In genomic region chr1:109523706-109524105, GRCh38 we compare ENCODE assay signal across 21 cellular contexts. TPM values are rescaled to one million over a fixed set of nuclear protein-coding genes. Genes with fewer than 3 reads are reported as not detected.
A peak's percentile ranks its signal among the peaks of the same experiment; 100 is the strongest.
DNase-seq lines count a peak whose midpoint lies in the region; ATAC-seq, FAIRE-seq and TF ChIP-seq lines count a peak whose summit lies in the region.
"Had no signal": no experiment of that assay in that cellular context is flagged by ENCODE, and none has a peak within 500 bp of the region (broad histone marks: within the 10 kb centered on the region; RNA-seq: fewer than 3 reads in every experiment).

No MANE protein-coding gene starts in this region.

- dilution Hi-C loops in IMR-90 (cut with HindIII; ENCODE audit: low sequenced_read_pairs, unreplicated experiment) = no loop called here

- H3K79me2 ChIP-seq in K562 (ENCODE audit: control insufficient read depth, insufficient read depth, low read length) = no peaks in the 10 kb centered on the region

- no peaks in the 10 kb centered on the region for H3K27me3 Mint-ChIP-seq in activated CD4-positive, alpha-beta memory T cell treated with anti-CD3 and anti-CD28 coated beads for 36 hours

- H3K4me1 Mint-ChIP-seq in activated CD4-positive, alpha-beta memory T cell treated with anti-CD3 and anti-CD28 coated beads for 36 hours (ENCODE audit: low read depth) = no peaks in the 10 kb centered on the region

- TF ChIP-seq POLR2A in IMR-90 (IDR thresholded peaks at IDR 0.05; ENCODE audit: low read depth, low read length) = no peak
- TF ChIP-seq POLR2A in K562 (conservative IDR thresholded peaks at IDR 0.05) = no peak

- in situ Hi-C loops in IMR-90 (cut with MboI; ENCODE audit: low sequenced_read_pairs) (no loop called here), K562 (cut with MboI) (no loop called here)

- no peak overlapping the region for H3K18ac ChIP-seq in IMR-90 (ENCODE audit: low read depth, low read length)

- no peak overlapping the region for H3K4me2 ChIP-seq in IMR-90 (ENCODE audit: low read depth, low read length)
- no peak overlapping the region for H3K4me2 ChIP-seq in K562 (ENCODE audit: insufficient read depth, low read length)
- H3K4me2 ChIP-seq: BLaER1, GM23338, KMS-11 had no signal

- H3K56ac ChIP-seq in IMR-90 (ENCODE audit: extremely low read depth, insufficient read depth, low read length) = no peak overlapping the region

- BruUV-seq in IMR-90 (replicated peaks; lab: Mats Ljungman, UMichigan) = no TSS peak
- BruUV-seq in K562 (replicated peaks; lab: Mats Ljungman, UMichigan) = no TSS peak

- no peak overlapping the region for H4K5ac ChIP-seq in IMR-90 (ENCODE audit: low read depth, low read length)

- no peak overlapping the region for H4K91ac ChIP-seq in IMR-90 (ENCODE audit: insufficient read depth, low read depth, low read length)

- no peak overlapping the region for H3K23ac ChIP-seq in IMR-90 (ENCODE audit: low read depth, low read length)

- TF ChIP-seq RAD21 in IMR-90 (IDR thresholded peaks at IDR 0.05; ENCODE audit: low read length) (no peak), K562 (CRISPR knock-in tag; conservative IDR thresholded peaks at IDR 0.05 in 1 of 2, IDR thresholded peaks at IDR 0.05 in 1 of 2) (no peak)

- no peak overlapping the region for H3K9ac ChIP-seq in IMR-90 (ENCODE audit: low read depth, low read length)
- H3K9ac ChIP-seq in K562 (ENCODE audit: insufficient read depth in 1 of 2, low read depth in 2 of 2, low read length in 2 of 2) = no peak overlapping the region
- H3K9ac ChIP-seq: BLaER1, KMS-11 had no signal

- H4K20me1 ChIP-seq in IMR-90 (ENCODE audit: insufficient read depth, low read length) (no peaks in the 10 kb centered on the region), K562 (replicated peaks; ENCODE audit: control insufficient read depth, insufficient read depth, low read length) (no peaks in the 10 kb centered on the region)
- H4K20me1 ChIP-seq: BLaER1 had no signal

- H2BK5ac ChIP-seq in IMR-90 (ENCODE audit: low read depth, low read length, poor library complexity, severe bottlenecking) = no peak overlapping the region

- CTCF ChIA-PET in IMR-90 (lab: Yijun Ruan, JAX) (interaction anchor here (1.0 kb wide), 1 partner anchor 30 kb away, joined by 4 read pairs; the partner anchor contains the start of gene CYB561D1), K562 (lab: Yijun Ruan, JAX; ENCODE audit: low intra/inter-chr PET ratio) (no interaction called here)
- CTCF ChIA-PET in activated CD4-positive, alpha-beta memory T cell treated with anti-CD3 and anti-CD28 coated beads for 36 hours (lab: Charles Lee) = interaction anchor here (2.0 to 21.1 kb wide), 2 partner anchors 8 to 27 kb away, joined by 11 to 1096 read pairs; partner anchors contain the start of genes AMIGO1, ATXN7L2 and CYB561D1

- no peak overlapping the region for H3K27ac Mint-ChIP-seq in activated CD4-positive, alpha-beta memory T cell treated with anti-CD3 and anti-CD28 coated beads for 36 hours
- H3K27ac Mint-ChIP-seq: GM23338 had no signal

- no peak for ATAC-seq in IMR-90 (ENCODE audit: low read depth)
- no peak for ATAC-seq in K562
- ATAC-seq: GM23338 had no signal

- H2AK5ac ChIP-seq in IMR-90 (ENCODE audit: low read depth, low read length) = no peak overlapping the region

- no peak for TF ChIP-seq EP300 in K562 (IDR thresholded peaks at IDR 0.05; ENCODE audit: low read length)

- FAIRE-seq in K562 (lab: Jason Lieb, UNC) = no peak
- FAIRE-seq: GM12891 had no signal

- POLR2A ChIA-PET in IMR-90 (lab: Charles Lee; ENCODE audit: unreplicated experiment) (no interaction called here), K562 (lab: Yijun Ruan, JAX) (interaction anchor here (1.2 kb wide), 1 partner anchor 33 kb away, joined by 3 read pairs; no protein-coding TSS in a partner anchor)
- POLR2A ChIA-PET in activated CD4-positive, alpha-beta memory T cell treated with anti-CD3 and anti-CD28 coated beads for 36 hours (lab: Charles Lee) = no interaction called here

- no peak overlapping the region for H3K4ac ChIP-seq in IMR-90 (ENCODE audit: low read depth, low read length)

- TF ChIP-seq CTCF in IMR-90 (conservative IDR thresholded peaks at IDR 0.05; ENCODE audit: low read depth, low read length) = no peak
- no peak for TF ChIP-seq CTCF in K562 (IDR thresholded peaks at IDR 0.05 in 2 of 3, conservative IDR thresholded peaks at IDR 0.05 in 1 of 3; ENCODE audit: insufficient read depth in 2 of 3, low read depth in 1 of 3, low read length in 3 of 3)

- H3K36me3 Mint-ChIP-seq in activated CD4-positive, alpha-beta memory T cell treated with anti-CD3 and anti-CD28 coated beads for 36 hours = no peaks in the 10 kb centered on the region
- H3K36me3 Mint-ChIP-seq: CD4-positive, alpha-beta memory T cell had no signal

- H3K9me3 ChIP-seq in IMR-90 (ENCODE audit: control insufficient read depth, insufficient read depth, low read length) = no peaks in the 10 kb centered on the region
- H3K9me3 ChIP-seq in K562 (replicated peaks; ENCODE audit: control insufficient read depth, insufficient read depth, low read depth, low read length) = no peaks in the 10 kb centered on the region
- H3K9me3 ChIP-seq: BLaER1, Caco-2 had no signal

- H3K27ac ChIP-seq in IMR-90 (ENCODE audit: insufficient read depth, low read length) (no peak overlapping the region), K562 (ENCODE audit: extremely low read depth, low read depth, low read length) (no peak overlapping the region)
- H3K27ac ChIP-seq: BLaER1, KMS-11 had no signal

- H3K9me1 ChIP-seq in IMR-90 (ENCODE audit: insufficient read depth, low read length) (no peaks in the 10 kb centered on the region; the same call in 1 of the 2 replicates), K562 (ENCODE audit: control insufficient read depth, insufficient read depth, low read length) (no peaks in the 10 kb centered on the region)

- H3K14ac ChIP-seq in IMR-90 (replicated peaks; ENCODE audit: low read depth, low read length) = no peak overlapping the region

- H3K4me3 Mint-ChIP-seq in activated CD4-positive, alpha-beta memory T cell treated with anti-CD3 and anti-CD28 coated beads for 36 hours = no peak overlapping the region
- H3K4me3 Mint-ChIP-seq: CD4-positive, alpha-beta memory T cell; GM23338 had no signal

- no peak overlapping the region for H2AK9ac ChIP-seq in IMR-90 (replicated peaks; ENCODE audit: low read depth, low read length, poor library complexity)

- H3K4me3 ChIP-seq in IMR-90 (ENCODE audit: insufficient read depth, low read depth, low read length) (no peak overlapping the region), K562 (no peak overlapping the region)
- H3K4me3 ChIP-seq: BLaER1, GM23338 had no signal

- H3K4me1 ChIP-seq in IMR-90 (ENCODE audit: control insufficient read depth, insufficient read depth, low read length) = no peaks in the 10 kb centered on the region
- no peaks in the 10 kb centered on the region; a peak in 1 of 5 replicates for H3K4me1 ChIP-seq in K562 (replicated peaks in 1 of 2; ENCODE audit: control insufficient read depth in 2 of 2, insufficient read depth in 2 of 2, low read length in 2 of 2)
- H3K4me1 ChIP-seq: Caco-2 had no signal

- H3K79me1 ChIP-seq in IMR-90 (ENCODE audit: low read depth in 1 of 2, low read length in 2 of 2) = no peaks in the 10 kb centered on the region

- intact Hi-C loops in IMR-90 (cut with micrococcal nuclease) = no loop called here
- intact Hi-C loops in K562 (cut with micrococcal nuclease) = no loop called here
- intact Hi-C loops in activated CD4-positive, alpha-beta memory T cell treated with anti-CD3 and anti-CD28 coated beads for 36 hours (cut with micrococcal nuclease) = no loop called here

- H3K9me3 Mint-ChIP-seq in activated CD4-positive, alpha-beta memory T cell treated with anti-CD3 and anti-CD28 coated beads for 36 hours = no peaks in the 10 kb centered on the region
- H3K9me3 Mint-ChIP-seq: GM23338 had no signal

- no peak overlapping the region for H2AFZ ChIP-seq in IMR-90 (replicated peaks; ENCODE audit: low read length, poor library complexity)
- H2AFZ ChIP-seq in K562 (ENCODE audit: low read depth, low read length) = no peak overlapping the region
- H2AFZ ChIP-seq: GM23338 had no signal

- no CpG with 5 or more reads among the region's 2 CpGs for WGBS in IMR-90 (ENCODE audit: extremely low coverage in 2 of 2, insufficient read length in 1 of 2), 2 experiments
- 4% methylated on average over 2 of the region's 2 CpGs for whole genome bisulfite sequencing in K562 (ENCODE audit: insufficient coverage, low coverage, missing lambda C conversion rate)

- DNase-seq in IMR-90 (peak; percentile 18), RPMI7951 (ENCODE audit: low read depth) (peak; percentile 82), K562 (ENCODE audit: extremely low read depth in 1 of 4, low spot score in 3 of 4) (no peak), myocyte (ENCODE audit: low read depth) (peak; percentile 87), NCI-H128 (lab: John Stamatoyannopoulos, UW; ENCODE audit: unreplicated experiment) (no peak), NCI-H1417 treated with DMSO at 0.1 percent for 48 hours (lab: John Stamatoyannopoulos, UW) (no peak)
- DNase-seq in activated CD4-positive, alpha-beta memory T cell treated with anti-CD3 and anti-CD28 coated beads for 36 hours = no peak
- DNase-seq: Caco-2; CD4-positive, alpha-beta memory T cell; DMS 273 treated with DMSO at 0.1 percent for 48 hours; DMS79 treated with DMSO at 0.1 percent for 48 hours; HCEC 1CT; NCI-H1436; NCI-H1930; SIG-M5 had no signal

- H2BK20ac ChIP-seq in IMR-90 (ENCODE audit: low read depth, low read length) = no peak overlapping the region

- peaks cover 38% of the 10 kb centered on the region for H3K27me3 ChIP-seq in IMR-90 (ENCODE audit: control insufficient read depth, insufficient read depth, low read length)
- peaks cover 44 to 54% of the 10 kb centered on the region in 2 experiments for H3K27me3 ChIP-seq in K562 (ENCODE audit: control insufficient read depth in 2 of 2, insufficient read depth in 2 of 2, low read length in 2 of 2)
- H3K27me3 ChIP-seq: BLaER1 had no signal

- H3K36me3 ChIP-seq in IMR-90 (ENCODE audit: control insufficient read depth, insufficient read depth, low read length) = no peaks in the 10 kb centered on the region
- no peaks in the 10 kb centered on the region for H3K36me3 ChIP-seq in K562 (ENCODE audit: control insufficient read depth, insufficient read depth, low read length)
- H3K36me3 ChIP-seq: BLaER1 had no signal

- no peak overlapping the region for H2BK120ac ChIP-seq in IMR-90 (ENCODE audit: low read depth, low read length)

- H2BK15ac ChIP-seq in IMR-90 (ENCODE audit: low read depth, low read length) = no peak overlapping the region

- H4K8ac ChIP-seq in IMR-90 (ENCODE audit: low read depth in 2 of 2, low read length in 2 of 2) = no peak overlapping the region

RNA-seq across cellular contexts. Expression of gene AMIGO1, which starts 14.2 kb away (rescaled TPM):
- total RNA-seq in IMR-90 (2012; rRNA removed) (1.4 and 1.6 TPM in 2 replicates), K562 (2014; rRNA removed) (0.78 and 1.00 TPM in 2 replicates), K562 (2014; rRNA removed; fragmentation: Illumina TruSeq; extraction: Trizol) (0.67 and 0.69 TPM in 2 replicates), K562 (2015; rRNA removed; fragmentation: Illumina TruSeq; extraction: Trizol) (0.53 and 0.54 TPM in 2 replicates), K562 (2021) (0.72 and 1.0 TPM in 2 replicates), myocyte (0.37 and 0.42 TPM in 2 replicates)
- polyA plus RNA-seq in IMR-90 (2012; rRNA removed) (1.5 TPM in 2 replicates), K562 (2011; rRNA removed) (0.33 and 0.46 TPM in 2 replicates), K562 (2014; fragmentation: Illumina TruSeq; extraction: Trizol) (0.76 and 0.83 TPM in 2 replicates), K562 (2014; fragmentation: Nextera tagmentation; extraction: Ambion mirVana) (under 1 TPM; 0.24 to 0.31 TPM), K562 (2014; rRNA removed) (0.45 and 0.71 TPM in 2 replicates)
- 0.81 and 1.1 TPM in 2 replicates for polyA plus RNA-seq in IMR-90 (2012; cell fraction: cytosol; rRNA removed)
- 0.55 and 0.70 TPM in 2 replicates for polyA plus RNA-seq in IMR-90 (2012; cell fraction: nucleus; rRNA removed; ENCODE audit: low replicate concordance)
- total RNA-seq in RPMI7951 (2014; rRNA removed; shearing (Covaris generic)) = 2.5 and 3.4 TPM in 2 replicates
- total RNA-seq in K562 (2011; cell fraction: chromatin; rRNA removed; ENCODE audit: low replicate concordance) = 0.69 and 0.83 TPM in 2 replicates
- total RNA-seq in K562 (2011; cell fraction: nucleolus; rRNA removed) = 0.39 and 0.83 TPM in 2 replicates
- 1.0 and 1.2 TPM in 2 replicates for total RNA-seq in K562 (2011; cell fraction: nucleoplasm; rRNA removed)
- polyA plus RNA-seq in K562 (2011; cell fraction: cytosol; rRNA removed) = 0.50 and 0.70 TPM in 2 replicates
- 0.46 and 0.54 TPM in 2 replicates for polyA plus RNA-seq in K562 (2011; cell fraction: nucleus; rRNA removed)
- polyA plus RNA-seq in K562 (2012) = 0.68 and 0.84 TPM in 2 replicates
- polyA minus RNA-seq in K562 (2011; rRNA and poly(A)+ RNA removed) = 0.39 and 0.56 TPM in 2 replicates
- polyA minus RNA-seq in K562 (2011; cell fraction: cytosol; rRNA and poly(A)+ RNA removed) = 0.36 and 0.48 TPM in 2 replicates
- polyA minus RNA-seq in K562 (2011; cell fraction: nucleus; rRNA and poly(A)+ RNA removed) = 0.27 and 0.67 TPM in 2 replicates
- 0.73 TPM for polyA plus RNA-seq in myocyte (2012)
- total RNA-seq in activated CD4-positive, alpha-beta memory T cell treated with anti-CD3 and anti-CD28 coated beads for 36 hours = 1 to 10 TPM; 1.8 to 2.2 TPM

RNA-seq across cellular contexts. Expression of gene GPR61, which starts 16.0 kb away (rescaled TPM):
- total RNA-seq in IMR-90 (2012; rRNA removed) = under 0.01 TPM in 1 of 2 replicates, not detected in the other
- not detected in 2 replicates for polyA plus RNA-seq in IMR-90 (2012; rRNA removed)
- polyA plus RNA-seq in IMR-90 (2012; cell fraction: cytosol; rRNA removed) = not detected in 2 replicates
- 0.09 TPM in 1 of 2 replicates, not detected in the other for polyA plus RNA-seq in IMR-90 (2012; cell fraction: nucleus; rRNA removed; ENCODE audit: low replicate concordance)
- under 0.01 and 0.20 TPM in 2 replicates for total RNA-seq in RPMI7951 (2014; rRNA removed; shearing (Covaris generic))
- not detected in 2 replicates for total RNA-seq in K562 (2011; cell fraction: chromatin; rRNA removed; ENCODE audit: low replicate concordance)
- under 0.01 TPM in 1 of 2 replicates, not detected in the other for total RNA-seq in K562 (2011; cell fraction: nucleolus; rRNA removed)
- total RNA-seq in K562 (2011; cell fraction: nucleoplasm; rRNA removed) = 0.29 TPM in 1 of 2 replicates, not detected in the other
- not detected in 2 replicates for total RNA-seq in K562 (2014; rRNA removed)
- 0.04 TPM in 1 of 2 replicates, not detected in the other for total RNA-seq in K562 (2014; rRNA removed; fragmentation: Illumina TruSeq; extraction: Trizol)
- total RNA-seq in K562 (2015; rRNA removed; fragmentation: Illumina TruSeq; extraction: Trizol) = 0.15 TPM in 1 of 2 replicates, not detected in the other
- total RNA-seq in K562 (2021) = not detected in 2 replicates
- polyA plus RNA-seq in K562 (2011; rRNA removed) = 0.15 TPM in 1 of 2 replicates, not detected in the other
- 0.01 TPM in 1 of 2 replicates, not detected in the other for polyA plus RNA-seq in K562 (2011; cell fraction: cytosol; rRNA removed)
- not detected in 2 replicates for polyA plus RNA-seq in K562 (2011; cell fraction: nucleus; rRNA removed)
- polyA plus RNA-seq in K562 (2012) = 0.90 and 1.3 TPM in 2 replicates
- not detected in 2 replicates for polyA plus RNA-seq in K562 (2014; fragmentation: Illumina TruSeq; extraction: Trizol)
- polyA plus RNA-seq in K562 (2014; fragmentation: Nextera tagmentation; extraction: Ambion mirVana) = 1 to 10 TPM in 1 of 2 experiments, under 1 TPM in 1; 0.65 to 1.1 TPM
- polyA plus RNA-seq in K562 (2014; rRNA removed) = 0.25 TPM in 1 of 2 replicates, not detected in the other
- 0.28 and 0.54 TPM in 2 replicates for polyA minus RNA-seq in K562 (2011; rRNA and poly(A)+ RNA removed)
- polyA minus RNA-seq in K562 (2011; cell fraction: cytosol; rRNA and poly(A)+ RNA removed) = not detected in 2 replicates
- polyA minus RNA-seq in K562 (2011; cell fraction: nucleus; rRNA and poly(A)+ RNA removed) = 0.89 TPM in 1 of 2 replicates, not detected in the other
- total RNA-seq in myocyte = 0.13 and 0.21 TPM in 2 replicates
- 0.39 TPM for polyA plus RNA-seq in myocyte (2012)
- total RNA-seq in activated CD4-positive, alpha-beta memory T cell treated with anti-CD3 and anti-CD28 coated beads for 36 hours = under 1 TPM in 1 of 2 experiments, not detected in 1; 0.15 TPM
- total RNA-seq: Caco-2, GM23338, HT1080, M059J had no signal

RNA-seq across cellular contexts. Expression of gene GNAI3, which starts 24.7 kb away (rescaled TPM):
- total RNA-seq in IMR-90 (2012; rRNA removed) = 14.9 and 25.0 TPM in 2 replicates
- 4.8 and 5.9 TPM in 2 replicates for polyA plus RNA-seq in IMR-90 (2012; rRNA removed)
- 0.90 and 0.98 TPM in 2 replicates for polyA plus RNA-seq in IMR-90 (2012; cell fraction: cytosol; rRNA removed)
- 0.58 and 3.0 TPM in 2 replicates for polyA plus RNA-seq in IMR-90 (2012; cell fraction: nucleus; rRNA removed; ENCODE audit: low replicate concordance)
- 17.3 and 20.2 TPM in 2 replicates for total RNA-seq in RPMI7951 (2014; rRNA removed; shearing (Covaris generic))
- total RNA-seq in K562 (2011; cell fraction: chromatin; rRNA removed; ENCODE audit: low replicate concordance) = 4.4 and 10.9 TPM in 2 replicates
- 3.5 and 3.9 TPM in 2 replicates for total RNA-seq in K562 (2011; cell fraction: nucleolus; rRNA removed)
- 8.6 and 16.3 TPM in 2 replicates for total RNA-seq in K562 (2011; cell fraction: nucleoplasm; rRNA removed)
- total RNA-seq in K562 (2014; rRNA removed) = 7.1 and 7.9 TPM in 2 replicates
- total RNA-seq in K562 (2014; rRNA removed; fragmentation: Illumina TruSeq; extraction: Trizol) = 12.9 and 14.3 TPM in 2 replicates
- total RNA-seq in K562 (2015; rRNA removed; fragmentation: Illumina TruSeq; extraction: Trizol) = 11.0 and 11.9 TPM in 2 replicates
- total RNA-seq in K562 (2021) = 9.1 TPM in 2 replicates
- 8.8 and 13.2 TPM in 2 replicates for polyA plus RNA-seq in K562 (2011; rRNA removed)
- 2.1 and 5.2 TPM in 2 replicates for polyA plus RNA-seq in K562 (2011; cell fraction: cytosol; rRNA removed)
- 1.5 and 2.5 TPM in 2 replicates for polyA plus RNA-seq in K562 (2011; cell fraction: nucleus; rRNA removed)
- polyA plus RNA-seq in K562 (2012) = 7.9 and 9.5 TPM in 2 replicates
- 8.5 and 8.9 TPM in 2 replicates for polyA plus RNA-seq in K562 (2014; fragmentation: Illumina TruSeq; extraction: Trizol)
- polyA plus RNA-seq in K562 (2014; fragmentation: Nextera tagmentation; extraction: Ambion mirVana) = 1 to 10 TPM; 6.9 to 8.0 TPM
- polyA plus RNA-seq in K562 (2014; rRNA removed) = 6.3 and 6.8 TPM in 2 replicates
- polyA minus RNA-seq in K562 (2011; rRNA and poly(A)+ RNA removed) = 23.7 and 24.6 TPM in 2 replicates
- 5.8 and 6.5 TPM in 2 replicates for polyA minus RNA-seq in K562 (2011; cell fraction: cytosol; rRNA and poly(A)+ RNA removed)
- polyA minus RNA-seq in K562 (2011; cell fraction: nucleus; rRNA and poly(A)+ RNA removed) = 5.3 and 10.7 TPM in 2 replicates
- 6.0 and 6.6 TPM in 2 replicates for total RNA-seq in myocyte
- polyA plus RNA-seq in myocyte (2012) = 3.8 TPM
- 1 to 10 TPM; 9.2 to 9.9 TPM for total RNA-seq in activated CD4-positive, alpha-beta memory T cell treated with anti-CD3 and anti-CD28 coated beads for 36 hours

RNA-seq across cellular contexts. Expression of gene CYB561D1, which starts 29.8 kb away (rescaled TPM):
- 3.6 and 5.7 TPM in 2 replicates for total RNA-seq in IMR-90 (2012; rRNA removed)
- polyA plus RNA-seq in IMR-90 (2012; rRNA removed) = 5.6 and 8.1 TPM in 2 replicates
- 2.6 and 4.6 TPM in 2 replicates for polyA plus RNA-seq in IMR-90 (2012; cell fraction: cytosol; rRNA removed)
- 9.2 and 15.0 TPM in 2 replicates for polyA plus RNA-seq in IMR-90 (2012; cell fraction: nucleus; rRNA removed; ENCODE audit: low replicate concordance)
- total RNA-seq in RPMI7951 (2014; rRNA removed; shearing (Covaris generic)) = 4.0 and 4.8 TPM in 2 replicates
- 10.5 and 21.1 TPM in 2 replicates for total RNA-seq in K562 (2011; cell fraction: chromatin; rRNA removed; ENCODE audit: low replicate concordance)
- 13.8 and 15.2 TPM in 2 replicates for total RNA-seq in K562 (2011; cell fraction: nucleolus; rRNA removed)
- 15.0 and 15.6 TPM in 2 replicates for total RNA-seq in K562 (2011; cell fraction: nucleoplasm; rRNA removed)
- total RNA-seq in K562 (2014; rRNA removed) = 1.8 and 2.6 TPM in 2 replicates
- 2.6 and 3.2 TPM in 2 replicates for total RNA-seq in K562 (2014; rRNA removed; fragmentation: Illumina TruSeq; extraction: Trizol)
- total RNA-seq in K562 (2015; rRNA removed; fragmentation: Illumina TruSeq; extraction: Trizol) = 3.1 and 3.5 TPM in 2 replicates
- total RNA-seq in K562 (2021) = 5.9 and 7.2 TPM in 2 replicates
- 6.8 and 8.7 TPM in 2 replicates for polyA plus RNA-seq in K562 (2011; rRNA removed)
- 9.0 and 11.4 TPM in 2 replicates for polyA plus RNA-seq in K562 (2011; cell fraction: cytosol; rRNA removed)
- polyA plus RNA-seq in K562 (2011; cell fraction: nucleus; rRNA removed) = 13.7 and 16.3 TPM in 2 replicates
- polyA plus RNA-seq in K562 (2012) = 5.5 and 9.8 TPM in 2 replicates
- 4.0 and 4.6 TPM in 2 replicates for polyA plus RNA-seq in K562 (2014; fragmentation: Illumina TruSeq; extraction: Trizol)
- under 1 TPM; 0.71 to 0.72 TPM for polyA plus RNA-seq in K562 (2014; fragmentation: Nextera tagmentation; extraction: Ambion mirVana)
- 4.9 and 5.5 TPM in 2 replicates for polyA plus RNA-seq in K562 (2014; rRNA removed)
- polyA minus RNA-seq in K562 (2011; rRNA and poly(A)+ RNA removed) = 3.8 and 4.1 TPM in 2 replicates
- polyA minus RNA-seq in K562 (2011; cell fraction: cytosol; rRNA and poly(A)+ RNA removed) = 2.4 and 2.7 TPM in 2 replicates
- 5.5 and 8.4 TPM in 2 replicates for polyA minus RNA-seq in K562 (2011; cell fraction: nucleus; rRNA and poly(A)+ RNA removed)
- 3.9 and 6.1 TPM in 2 replicates for total RNA-seq in myocyte
- 10.5 TPM for polyA plus RNA-seq in myocyte (2012)
- total RNA-seq in activated CD4-positive, alpha-beta memory T cell treated with anti-CD3 and anti-CD28 coated beads for 36 hours = 1 to 10 TPM; 6.6 to 8.7 TPM

RNA-seq across cellular contexts. Expression of gene ATXN7L2, which starts 40.0 kb away (rescaled TPM):
- total RNA-seq in IMR-90 (2012; rRNA removed) (1.3 and 1.7 TPM in 2 replicates), K562 (2014; rRNA removed) (6.3 and 10.4 TPM in 2 replicates), K562 (2014; rRNA removed; fragmentation: Illumina TruSeq; extraction: Trizol) (1.9 and 2.3 TPM in 2 replicates), K562 (2015; rRNA removed; fragmentation: Illumina TruSeq; extraction: Trizol) (4.4 and 5.8 TPM in 2 replicates), K562 (2021) (9.4 and 10.0 TPM in 2 replicates), myocyte (6.1 and 6.7 TPM in 2 replicates)
- polyA plus RNA-seq in IMR-90 (2012; rRNA removed) (4.8 and 6.4 TPM in 2 replicates), K562 (2011; rRNA removed) (3.1 and 5.9 TPM in 2 replicates), K562 (2014; fragmentation: Illumina TruSeq; extraction: Trizol) (7.1 and 8.5 TPM in 2 replicates), K562 (2014; fragmentation: Nextera tagmentation; extraction: Ambion mirVana) (under 1 TPM; 0.21 to 0.56 TPM), K562 (2014; rRNA removed) (10.4 and 11.1 TPM in 2 replicates)
- 2.5 and 3.5 TPM in 2 replicates for polyA plus RNA-seq in IMR-90 (2012; cell fraction: cytosol; rRNA removed)
- 11.5 and 22.5 TPM in 2 replicates for polyA plus RNA-seq in IMR-90 (2012; cell fraction: nucleus; rRNA removed; ENCODE audit: low replicate concordance)
- total RNA-seq in RPMI7951 (2014; rRNA removed; shearing (Covaris generic)) = 2.2 and 3.0 TPM in 2 replicates
- total RNA-seq in K562 (2011; cell fraction: chromatin; rRNA removed; ENCODE audit: low replicate concordance) = 13.4 and 39.5 TPM in 2 replicates
- 28.8 and 32.7 TPM in 2 replicates for total RNA-seq in K562 (2011; cell fraction: nucleolus; rRNA removed)
- total RNA-seq in K562 (2011; cell fraction: nucleoplasm; rRNA removed) = 14.5 and 23.4 TPM in 2 replicates
- 4.0 and 11.5 TPM in 2 replicates for polyA plus RNA-seq in K562 (2011; cell fraction: cytosol; rRNA removed)
- polyA plus RNA-seq in K562 (2011; cell fraction: nucleus; rRNA removed) = 23.4 and 48.0 TPM in 2 replicates
- 5.9 and 6.8 TPM in 2 replicates for polyA plus RNA-seq in K562 (2012)
- 2.4 and 3.5 TPM in 2 replicates for polyA minus RNA-seq in K562 (2011; rRNA and poly(A)+ RNA removed)
- 2.6 and 4.1 TPM in 2 replicates for polyA minus RNA-seq in K562 (2011; cell fraction: cytosol; rRNA and poly(A)+ RNA removed)
- polyA minus RNA-seq in K562 (2011; cell fraction: nucleus; rRNA and poly(A)+ RNA removed) = 13.1 and 13.6 TPM in 2 replicates
- polyA plus RNA-seq in myocyte (2012) = 2.6 TPM
- 10 to 100 TPM; 10.7 to 11.1 TPM for total RNA-seq in activated CD4-positive, alpha-beta memory T cell treated with anti-CD3 and anti-CD28 coated beads for 36 hours

Comparison
In these comparisons a context has a peak if more than half of its experiments do, and no peak if none do; other contexts are left out.
1. DNase-seq: peak in IMR-90 (single experiment), RPMI7951 (single experiment) and myocyte (single experiment); none in K562 (0 of 4), NCI-H128 (single experiment), NCI-H1417 treated with DMSO at 0.1 percent for 48 hours (single experiment) and activated CD4-positive, alpha-beta memory T cell treated with anti-CD3 and anti-CD28 coated beads for 36 hours (single experiment).